16 cellular contexts compared by ENCODE assay signal in genomic region chr15:39530446-39531342, GRCh38. TPM values are rescaled to one million over a fixed set of nuclear protein-coding genes. Genes with fewer than 3 reads are reported as not detected.
DNase-seq lines count a peak whose midpoint lies in the region; ATAC-seq and TF ChIP-seq lines count a peak whose summit lies in the region.
"Had no signal": no experiment of that assay in that cellular context is flagged by ENCODE, and none has a peak within 500 bp of the region (broad histone marks: within the 10 kb centered on the region; RNA-seq: fewer than 3 reads in every experiment).

No MANE protein-coding gene starts in this region.

- in situ Hi-C loops in mammary epithelial cell (cut with MboI; ENCODE audit: low sequenced_read_pairs in 2 of 2), result no loop called here

- H3K79me2 ChIP-seq in mammary epithelial cell (ENCODE audit: insufficient read depth, low read length), result no peaks in the 10 kb centered on the region

- ATAC-seq in RWPE2 (ENCODE audit: low read depth) (peak; percentile 17; the same call in 1 of the 3 replicates), aorta (ENCODE audit: low FRiP score) (peak; percentile 29), HG03520 (IDR thresholded peaks at IDR 0.05; ENCODE audit: unreplicated experiment) (no peak)
- ATAC-seq in stimulated activated naive CD8-positive, alpha-beta T cell treated with anti-CD3 and anti-CD28 coated beads, Interleukin-15, Interleukin-2, amounts not matched to agents 100 U/mL and 50 U/mL, for 24 hours, result no peak
- ATAC-seq: activated T-cell treated with anti-CD3 and anti-CD28 coated beads, Interleukin-2, amount 50 U/mL, for 4 hours; foreskin keratinocyte; PC-3 had no signal

- no peaks in the 10 kb centered on the region for H3K9me3 ChIP-seq in breast epithelium
- no peaks in the 10 kb centered on the region for H3K9me3 ChIP-seq in mammary epithelial cell (replicated peaks; ENCODE audit: insufficient read depth, low read length)
- H3K9me3 ChIP-seq in RWPE2 (ENCODE audit: severe bottlenecking), result no peaks in the 10 kb centered on the region
- H3K9me3 ChIP-seq in aorta (ENCODE audit: control insufficient read depth, low read length), result no peaks in the 10 kb centered on the region
- H3K9me3 ChIP-seq: transverse colon had no signal

- dilution Hi-C loops in mammary epithelial cell (cut with HindIII; ENCODE audit: low sequenced_read_pairs), result no loop called here

- intact Hi-C loops in breast epithelium (cut with DNase I; ENCODE audit: low total_unique reads), result no loop called here
- intact Hi-C loops in mammary epithelial cell (cut with micrococcal nuclease), result no loop called here
- intact Hi-C loops in aorta (cut with DNase I), result no loop called here

- no peaks in the 10 kb centered on the region for H3K36me3 ChIP-seq in breast epithelium
- H3K36me3 ChIP-seq in mammary epithelial cell (ENCODE audit: insufficient read depth, low read length), result no peaks in the 10 kb centered on the region
- no peaks in the 10 kb centered on the region for H3K36me3 ChIP-seq in RWPE2 (ENCODE audit: low read depth)
- no peaks in the 10 kb centered on the region for H3K36me3 ChIP-seq in aorta (ENCODE audit: control insufficient read depth in 1 of 2, insufficient read depth in 2 of 2, low read length in 1 of 2)
- H3K36me3 ChIP-seq: transverse colon had no signal

- H3K9ac ChIP-seq in mammary epithelial cell (ENCODE audit: insufficient read depth, low read length), result no peak overlapping the region

- H4K20me1 ChIP-seq in mammary epithelial cell (ENCODE audit: insufficient read depth, low read length), result no peaks in the 10 kb centered on the region

- H3K27me3 ChIP-seq in breast epithelium (no peaks in the 10 kb centered on the region), mammary epithelial cell (ENCODE audit: insufficient read depth, low read length) (no peaks in the 10 kb centered on the region), RWPE2 (ENCODE audit: insufficient read depth, poor library complexity, severe bottlenecking) (no peaks in the 10 kb centered on the region), aorta (ENCODE audit: control insufficient read depth in 1 of 2, insufficient read depth in 2 of 2, low read length in 1 of 2) (no peaks in the 10 kb centered on the region)
- H3K27me3 ChIP-seq: foreskin keratinocyte, transverse colon had no signal

- CTCF ChIA-PET in mammary epithelial cell (lab: Charles Lee; ENCODE audit: low non-redundant PET), result no interaction called here

- no TSS peak for BruUV-seq in mammary epithelial cell (replicated peaks; lab: Mats Ljungman, UMichigan)

- no peak overlapping the region for H3K4me2 ChIP-seq in mammary epithelial cell (ENCODE audit: insufficient read depth, low read depth, low read length)

- no peak for TF ChIP-seq POLR2A in breast epithelium (IDR thresholded peaks at IDR 0.05)

- no peak overlapping the region for H2AFZ ChIP-seq in mammary epithelial cell (ENCODE audit: low read depth, low read length)

- TF ChIP-seq CTCF in breast epithelium (IDR thresholded peaks at IDR 0.05) (no peak), mammary epithelial cell (conservative IDR thresholded peaks at IDR 0.05 in 1 of 2, IDR thresholded peaks at IDR 0.05 in 1 of 2; ENCODE audit: extremely low read depth in 1 of 2, insufficient read depth in 1 of 2, low read depth in 1 of 2, low read length in 2 of 2) (no peak), RWPE2 (IDR thresholded peaks at IDR 0.05; ENCODE audit: poor library complexity, severe bottlenecking) (no peak)

- DNase-seq in breast epithelium (ENCODE audit: low spot score in 2 of 2), result peak in 1 of 2 donors; percentile 46
- no peak for DNase-seq in mammary epithelial cell
- DNase-seq in RWPE2 (ENCODE audit: low spot score), result no peak
- DNase-seq in fibroblast of the conjunctiva (ENCODE audit: low read depth), result peak; percentile 84
- DNase-seq in aorta, result no peak
- no peak for DNase-seq in stimulated activated naive CD8-positive, alpha-beta T cell treated with anti-CD3 and anti-CD28 coated beads, Interleukin-15, Interleukin-2, amounts not matched to agents 100 U/mL and 50 U/mL, for 24 hours
- no peak for DNase-seq in NCI-H1105 (lab: John Stamatoyannopoulos, UW)
- DNase-seq: activated CD4-positive, alpha-beta T cell treated with anti-CD3 and anti-CD28 coated beads for 48 hours; activated T-cell treated with anti-CD3 and anti-CD28 coated beads, Interleukin-2, amount 50 U/mL, for 4 hours; amniotic stem cell; Karpas-422; NCI-H2227 treated with DMSO at 0.1 percent for 48 hours; PC-3; transverse colon had no signal

- H3K27ac ChIP-seq in breast epithelium (peak overlapping the region; percentile 45 to 82), mammary epithelial cell (ENCODE audit: insufficient read depth, low read depth, low read length) (no peak overlapping the region), RWPE2 (ENCODE audit: poor library complexity, severe bottlenecking) (no peak overlapping the region), aorta (ENCODE audit: low read depth in 1 of 2, low read length in 2 of 2) (no peak overlapping the region)
- H3K27ac ChIP-seq: foreskin keratinocyte, transverse colon had no signal

- H3K4me1 ChIP-seq in breast epithelium, result peaks cover 6 to 9% of the 10 kb centered on the region in 2 donors
- no peaks in the 10 kb centered on the region for H3K4me1 ChIP-seq in mammary epithelial cell (ENCODE audit: insufficient read depth, low read length)
- no peaks in the 10 kb centered on the region for H3K4me1 ChIP-seq in RWPE2 (ENCODE audit: insufficient read depth, poor library complexity, severe bottlenecking)
- H3K4me1 ChIP-seq in aorta (ENCODE audit: control insufficient read depth in 1 of 2, insufficient read depth in 2 of 2, low read length in 2 of 2), result no peaks in the 10 kb centered on the region
- H3K4me1 ChIP-seq: foreskin keratinocyte, transverse colon had no signal

- WGBS in mammary epithelial cell (ENCODE audit: low coverage, missing lambda C conversion rate), result 43% methylated on average over 7 of the region's 7 CpGs
- 67 to 71% methylated on average over 7 of the region's 7 CpGs for WGBS in aorta, 2 donors

- H3K4me3 ChIP-seq in breast epithelium (peak overlapping the region in 1 of 3 donors; percentile 15), mammary epithelial cell (replicated peaks in 1 of 3; ENCODE audit: insufficient read depth in 1 of 3, low read depth in 2 of 3, low read length in 3 of 3) (no peak overlapping the region), RWPE2 (ENCODE audit: severe bottlenecking) (no peak overlapping the region), aorta (ENCODE audit: low read length in 2 of 2) (no peak overlapping the region)
- H3K4me3 ChIP-seq: transverse colon had no signal

RNA-seq across cellular contexts. Expression of gene THBS1, which starts 50.2 kb away (rescaled TPM):
- total RNA-seq in breast epithelium (100 to 1,000 TPM; 106 to 623 (median 386) TPM), mammary epithelial cell (over 10,000 TPM in 1 of 2 donors, 1,000 to 10,000 TPM in 1; 3,517 to 11,760 TPM), aorta (1,000 to 10,000 TPM in 1 of 2 donors, 100 to 1,000 TPM in 1; 270 to 1,398 TPM)
- polyA plus RNA-seq in mammary epithelial cell (909 TPM), aorta (10 to 100 TPM in 1 of 2 donors, 1 to 10 TPM in 1; 9.8 to 24.1 TPM)
- polyA minus RNA-seq in mammary epithelial cell, result 7,367 TPM

Comparison
In these comparisons a context has a peak if more than half of its experiments do, and no peak if none do; other contexts are left out.
1. H3K27ac ChIP-seq: peak in breast epithelium (2 of 2); none in mammary epithelial cell (single experiment), RWPE2 (single experiment) and aorta (0 of 2).
2. ATAC-seq: peak in RWPE2 (single experiment) and aorta (single experiment); none in HG03520 (single experiment) and stimulated activated naive CD8-positive, alpha-beta T cell treated with anti-CD3 and anti-CD28 coated beads, Interleukin-15, Interleukin-2, amounts not matched to agents 100 U/mL and 50 U/mL, for 24 hours (single experiment).